16 cellular contexts compared by ENCODE assay signal in genomic region chrX:76184276-76184675, GRCh38. TPM values are rescaled to one million over a fixed set of nuclear protein-coding genes. Genes with fewer than 3 reads are reported as not detected.
DNase-seq lines count a peak whose midpoint lies in the region; ATAC-seq, FAIRE-seq and TF ChIP-seq lines count a peak whose summit lies in the region.
"Had no signal": no experiment of that assay in that cellular context is flagged by ENCODE, and none has a peak within 500 bp of the region (broad histone marks: within the 10 kb centered on the region; RNA-seq: fewer than 3 reads in every experiment).

No MANE protein-coding gene starts in this region.

- intact Hi-C loops in natural killer cell (cut with micrococcal nuclease): no loop called here

- no peak overlapping the region for H3K4me3 ChIP-seq in choroid plexus epithelial cell (ENCODE audit: low read depth, low read length)
- no peak overlapping the region for H3K4me3 ChIP-seq in fibroblast of villous mesenchyme (ENCODE audit: low read depth, low read length)
- H3K4me3 ChIP-seq in Peyer's patch: no peak overlapping the region
- H3K4me3 ChIP-seq: GM23338, K562 had no signal

- H3K27ac Mint-ChIP-seq in natural killer cell: peak overlapping the region; percentile 18 to 23
- H3K27ac Mint-ChIP-seq in natural killer cell treated with Interleukin-12 subunit alpha and Interleukin-12 subunit beta and Interleukin-15 and Interleukin-18, amount 100 ng/mL, for 72 hours: peak overlapping the region in 1 of 2 donors; percentile 37
- H3K27ac Mint-ChIP-seq: GM23338 had no signal

- peaks cover 15% of the 10 kb centered on the region for H3K36me3 Mint-ChIP-seq in natural killer cell
- peaks cover 33% of the 10 kb centered on the region for H3K36me3 Mint-ChIP-seq in natural killer cell treated with Interleukin-12 subunit alpha and Interleukin-12 subunit beta and Interleukin-15 and Interleukin-18, amount 100 ng/mL, for 72 hours

- FAIRE-seq in D721Med (lab: Jason Lieb, UNC): no peak
- FAIRE-seq: GM18507, K562 had no signal

- no peak overlapping the region for H3K4me3 Mint-ChIP-seq in natural killer cell
- H3K4me3 Mint-ChIP-seq in natural killer cell treated with Interleukin-12 subunit alpha and Interleukin-12 subunit beta and Interleukin-15 and Interleukin-18, amount 100 ng/mL, for 72 hours: no peak overlapping the region
- H3K4me3 Mint-ChIP-seq: CD14-positive monocyte; CD8-positive, alpha-beta memory T cell; GM23338 had no signal

- peaks cover 0 to under 1% of the 10 kb centered on the region in 2 donors for H3K27me3 Mint-ChIP-seq in natural killer cell (ENCODE audit: low read depth in 2 of 2)
- peaks cover 0 to 15% of the 10 kb centered on the region in 2 donors for H3K27me3 Mint-ChIP-seq in natural killer cell treated with Interleukin-12 subunit alpha and Interleukin-12 subunit beta and Interleukin-15 and Interleukin-18, amount 100 ng/mL, for 72 hours

- H3K4me1 ChIP-seq in Peyer's patch: peaks cover 0 to 4% (median 0%) of the 10 kb centered on the region in 4 donors
- H3K4me1 ChIP-seq: Caco-2 had no signal

- DNase-seq in natural killer cell: no peak
- DNase-seq in natural killer cell treated with Interleukin-12 subunit alpha and Interleukin-12 subunit beta and Interleukin-15 and Interleukin-18, amount 100 ng/mL, for 72 hours (ENCODE audit: low spot score): no peak
- peak; percentile 32 for DNase-seq in choroid plexus epithelial cell (ENCODE audit: low read depth)
- DNase-seq in fibroblast of villous mesenchyme (ENCODE audit: low read depth): peak; percentile 7
- DNase-seq in SHP77 (lab: John Stamatoyannopoulos, UW): no peak
- DNase-seq in Peyer's patch: no peak
- DNase-seq in D721Med (ENCODE audit: insufficient read length, low spot score): no peak
- DNase-seq: Caco-2; CD8-positive, alpha-beta memory T cell; H7 had no signal

- H3K9me3 ChIP-seq in Peyer's patch: no peaks in the 10 kb centered on the region
- H3K9me3 ChIP-seq: Caco-2 had no signal

- H3K27ac ChIP-seq in Peyer's patch: peak overlapping the region in 2 of 4 donors; percentile 54 to 61
- H3K27ac ChIP-seq: HL-60 had no signal

- H3K4me1 Mint-ChIP-seq in natural killer cell: peaks cover 26 to 33% of the 10 kb centered on the region in 2 donors
- H3K4me1 Mint-ChIP-seq in natural killer cell treated with Interleukin-12 subunit alpha and Interleukin-12 subunit beta and Interleukin-15 and Interleukin-18, amount 100 ng/mL, for 72 hours (ENCODE audit: low read depth in 2 of 2): peaks cover 22 to 28% of the 10 kb centered on the region in 2 donors

- no peak for TF ChIP-seq CTCF in natural killer cell (IDR thresholded peaks at IDR 0.05)
- no peak for TF ChIP-seq CTCF in choroid plexus epithelial cell (conservative IDR thresholded peaks at IDR 0.05; ENCODE audit: low read depth, low read length)
- TF ChIP-seq CTCF in fibroblast of villous mesenchyme (IDR thresholded peaks at IDR 0.05; ENCODE audit: insufficient read depth, low read depth, low read length): no peak
- no peak for TF ChIP-seq CTCF in Peyer's patch (IDR thresholded peaks at IDR 0.05)
- no peak for TF ChIP-seq CTCF in D721Med (IDR thresholded peaks at IDR 0.05; ENCODE audit: insufficient read depth, missing control alignments)

- no peaks in the 10 kb centered on the region for H3K27me3 ChIP-seq in Peyer's patch

- no peak for TF ChIP-seq POLR2A in Peyer's patch (IDR thresholded peaks at IDR 0.05)

- peaks cover 0 to 15% (median 0%) of the 10 kb centered on the region in 3 donors for H3K36me3 ChIP-seq in Peyer's patch

- H3K9me3 Mint-ChIP-seq in natural killer cell: no peaks in the 10 kb centered on the region
- no peaks in the 10 kb centered on the region for H3K9me3 Mint-ChIP-seq in natural killer cell treated with Interleukin-12 subunit alpha and Interleukin-12 subunit beta and Interleukin-15 and Interleukin-18, amount 100 ng/mL, for 72 hours
- H3K9me3 Mint-ChIP-seq: CD8-positive, alpha-beta memory T cell; GM23338 had no signal

- no peak for ATAC-seq in natural killer cell
- ATAC-seq in natural killer cell treated with Interleukin-12 subunit alpha and Interleukin-12 subunit beta and Interleukin-15 and Interleukin-18, amount 100 ng/mL, for 72 hours: no peak
- ATAC-seq in HG02938 (IDR thresholded peaks at IDR 0.05; ENCODE audit: unreplicated experiment): no peak
- ATAC-seq: GM23338, K562 had no signal

RNA-seq across cellular contexts. Expression of gene PBDC1, which starts 11.4 kb away (rescaled TPM):
- 10 to 100 TPM; 19.1 to 22.6 (median 19.6) TPM for total RNA-seq in natural killer cell
- 10 to 100 TPM; 31.0 to 39.6 TPM for total RNA-seq in natural killer cell treated with Interleukin-12 subunit alpha and Interleukin-12 subunit beta and Interleukin-15 and Interleukin-18, amount 100 ng/mL, for 72 hours
- 13.2 and 19.4 TPM in 2 replicates for total RNA-seq in fibroblast of villous mesenchyme
- total RNA-seq in Peyer's patch: 10 to 100 TPM; 20.5 to 34.7 (median 28.7) TPM

Comparison
In these comparisons a context has a peak if more than half of its experiments do, and no peak if none do; other contexts are left out.
1. DNase-seq: peak in choroid plexus epithelial cell (single experiment) and fibroblast of villous mesenchyme (single experiment); none in natural killer cell (single experiment), natural killer cell treated with Interleukin-12 subunit alpha and Interleukin-12 subunit beta and Interleukin-15 and Interleukin-18, amount 100 ng/mL, for 72 hours (single experiment), SHP77 (0 of 2), Peyer's patch (0 of 3) and D721Med (single experiment).